ENCODE assay signal across 1 cellular context in genomic region chr7:131109757-131110293, GRCh38.
TF ChIP-seq lines count a peak whose summit lies in the region.

No MANE protein-coding gene starts in this region.

TF ChIP-seq in K562, 482 proteins besides CTCF, POLR2A, EP300 and RAD21 (continued from another document and continues in another):
- TF ChIP-seq KDM2B (CRISPR knock-in tag; IDR thresholded peaks at IDR 0.05) (peak; percentile 59; the same call in 1 of the 2 replicates), CHCHD3 (CRISPR knock-in tag; IDR thresholded peaks at IDR 0.05) (no peak), CHD7 (IDR thresholded peaks at IDR 0.05; ENCODE audit: low read depth, low read length) (no peak), ZNF717 (CRISPR knock-in tag; IDR thresholded peaks at IDR 0.05) (no peak), HNRNPUL1 (IDR thresholded peaks at IDR 0.05; ENCODE audit: low read length) (no peak), BRF2 (IDR thresholded peaks at IDR 0.05; ENCODE audit: borderline replicate concordance, insufficient read depth, insufficient read length) (no peak), HEY1 (CRISPR knock-in tag; IDR thresholded peaks at IDR 0.05; ENCODE audit: borderline replicate concordance) (no peak), HNRNPLL (IDR thresholded peaks at IDR 0.05; ENCODE audit: low read depth, low read length, poor library complexity, severe bottlenecking) (no peak), ZNF133 (CRISPR knock-in tag; IDR thresholded peaks at IDR 0.05) (no peak), NKRF (IDR thresholded peaks at IDR 0.05; ENCODE audit: borderline replicate concordance) (peak; percentile 65; the same call in 1 of the 2 replicates), MAZ (CRISPR knock-in tag; conservative IDR thresholded peaks at IDR 0.05 in 1 of 2, IDR thresholded peaks at IDR 0.05 in 1 of 2) (peak; percentile 92 to 93), ZNF707 (CRISPR knock-in tag; conservative IDR thresholded peaks at IDR 0.05) (no peak), SMAD3 (CRISPR knock-in tag; conservative IDR thresholded peaks at IDR 0.05) (no peak), ZNF75A (CRISPR knock-in tag; IDR thresholded peaks at IDR 0.05) (no peak; the same call in 1 of the 2 replicates), NBN (IDR thresholded peaks at IDR 0.05; ENCODE audit: low read depth) (peak; percentile 25; the same call in 1 of the 2 replicates), PRMT5 (CRISPR knock-in tag; IDR thresholded peaks at IDR 0.05) (no peak; the same call in none of the 2 replicates), SREBF2 (CRISPR knock-in tag; IDR thresholded peaks at IDR 0.05) (no peak), ZNF699 (CRISPR knock-in tag; IDR thresholded peaks at IDR 0.05; ENCODE audit: insufficient replicate concordance) (no peak), ZNF224 (CRISPR knock-in tag; IDR thresholded peaks at IDR 0.05) (no peak), ZBTB40 (IDR thresholded peaks at IDR 0.05) (peak; percentile 28; the same call in 1 of the 2 replicates), ZBTB40 (CRISPR knock-in tag; IDR thresholded peaks at IDR 0.05) (no peak), SIX5 (IDR thresholded peaks at IDR 0.05; ENCODE audit: borderline replicate concordance in 1 of 2, insufficient read depth in 1 of 2, low read depth in 1 of 2, low read length in 2 of 2) (no peak), CHD1 (IDR thresholded peaks at IDR 0.05; ENCODE audit: low read length) (no peak), CTBP1 (IDR thresholded peaks at IDR 0.05; ENCODE audit: borderline replicate concordance) (peak; percentile 79; the same call in 1 of the 2 replicates), ETV1 (tag; conservative IDR thresholded peaks at IDR 0.05; ENCODE audit: low read depth) (peak; percentile 87), PCBP1 (IDR thresholded peaks at IDR 0.05; ENCODE audit: low read depth, low read length, poor library complexity, severe bottlenecking) (peak; percentile 96), MBD1 (CRISPR knock-in tag; IDR thresholded peaks at IDR 0.05) (no peak), ZNF668 (CRISPR knock-in tag; IDR thresholded peaks at IDR 0.05) (no peak), FOXJ3 (CRISPR knock-in tag; IDR thresholded peaks at IDR 0.05) (no peak), SRSF9 (IDR thresholded peaks at IDR 0.05; ENCODE audit: borderline replicate concordance, low read depth, low read length) (no peak), GATA2 (CRISPR knock-in tag; IDR thresholded peaks at IDR 0.05) (no peak)
